Comparison of ENCODE assay signal across 1 cellular context in the genomic region with DNA sequence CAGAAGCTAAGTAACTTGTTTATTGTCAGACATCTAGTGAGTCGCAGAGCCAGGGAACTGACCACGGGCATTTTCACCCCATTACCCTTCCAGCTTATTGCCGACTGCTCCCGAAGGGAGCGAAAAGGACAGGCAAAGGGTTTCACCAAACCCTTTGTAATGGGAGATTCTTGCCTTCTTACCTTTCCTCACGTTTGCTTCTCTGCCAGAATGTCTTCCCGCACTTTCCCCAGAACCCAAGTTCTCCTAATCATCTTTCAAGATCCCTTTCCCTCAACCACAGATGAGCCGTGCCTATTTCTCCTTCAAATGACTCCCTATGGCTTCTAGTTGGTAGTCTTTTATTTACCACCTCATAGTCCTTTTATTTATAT.
TF ChIP-seq lines count a peak whose summit lies in the region.

No MANE protein-coding gene starts in this region.

TF ChIP-seq in GM12878, 131 proteins besides CTCF, POLR2A, EP300 and RAD21:
- TF ChIP-seq NR2C2 (IDR thresholded peaks at IDR 0.05; ENCODE audit: borderline replicate concordance, control insufficient read depth, insufficient read length, low read depth) (no peak), CHD1 (IDR thresholded peaks at IDR 0.05; ENCODE audit: low read depth, low read length) (no peak), FOXK2 (IDR thresholded peaks at IDR 0.05) (no peak), NBN (IDR thresholded peaks at IDR 0.05) (no peak), MEF2B (IDR thresholded peaks at IDR 0.05; ENCODE audit: partially characterized antibody, poor library complexity, severe bottlenecking) (no peak), SP1 (IDR thresholded peaks at IDR 0.05; ENCODE audit: low read depth, low read length) (no peak), POU2F2 (IDR thresholded peaks at IDR 0.05; ENCODE audit: borderline replicate concordance, low read depth, low read length) (no peak), EED (IDR thresholded peaks at IDR 0.05; ENCODE audit: low read depth) (no peak), RELA (IDR thresholded peaks at IDR 0.05; ENCODE audit: borderline replicate concordance, partially characterized antibody) (no peak), HDAC6 (IDR thresholded peaks at IDR 0.05; ENCODE audit: unreplicated experiment) (no peak)
- TF ChIP-seq, protein P1, sequence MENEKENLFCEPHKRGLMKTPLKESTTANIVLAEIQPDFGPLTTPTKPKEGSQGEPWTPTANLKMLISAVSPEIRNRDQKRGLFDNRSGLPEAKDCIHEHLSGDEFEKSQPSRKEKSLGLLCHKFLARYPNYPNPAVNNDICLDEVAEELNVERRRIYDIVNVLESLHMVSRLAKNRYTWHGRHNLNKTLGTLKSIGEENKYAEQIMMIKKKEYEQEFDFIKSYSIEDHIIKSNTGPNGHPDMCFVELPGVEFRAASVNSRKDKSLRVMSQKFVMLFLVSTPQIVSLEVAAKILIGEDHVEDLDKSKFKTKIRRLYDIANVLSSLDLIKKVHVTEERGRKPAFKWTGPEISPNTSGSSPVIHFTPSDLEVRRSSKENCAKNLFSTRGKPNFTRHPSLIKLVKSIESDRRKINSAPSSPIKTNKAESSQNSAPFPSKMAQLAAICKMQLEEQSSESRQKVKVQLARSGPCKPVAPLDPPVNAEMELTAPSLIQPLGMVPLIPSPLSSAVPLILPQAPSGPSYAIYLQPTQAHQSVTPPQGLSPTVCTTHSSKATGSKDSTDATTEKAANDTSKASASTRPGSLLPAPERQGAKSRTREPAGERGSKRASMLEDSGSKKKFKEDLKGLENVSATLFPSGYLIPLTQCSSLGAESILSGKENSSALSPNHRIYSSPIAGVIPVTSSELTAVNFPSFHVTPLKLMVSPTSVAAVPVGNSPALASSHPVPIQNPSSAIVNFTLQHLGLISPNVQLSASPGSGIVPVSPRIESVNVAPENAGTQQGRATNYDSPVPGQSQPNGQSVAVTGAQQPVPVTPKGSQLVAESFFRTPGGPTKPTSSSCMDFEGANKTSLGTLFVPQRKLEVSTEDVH (IDR thresholded peaks at IDR 0.05; ENCODE audit: low read depth, partially characterized antibody) = no peak
- TF ChIP-seq, protein P2, sequence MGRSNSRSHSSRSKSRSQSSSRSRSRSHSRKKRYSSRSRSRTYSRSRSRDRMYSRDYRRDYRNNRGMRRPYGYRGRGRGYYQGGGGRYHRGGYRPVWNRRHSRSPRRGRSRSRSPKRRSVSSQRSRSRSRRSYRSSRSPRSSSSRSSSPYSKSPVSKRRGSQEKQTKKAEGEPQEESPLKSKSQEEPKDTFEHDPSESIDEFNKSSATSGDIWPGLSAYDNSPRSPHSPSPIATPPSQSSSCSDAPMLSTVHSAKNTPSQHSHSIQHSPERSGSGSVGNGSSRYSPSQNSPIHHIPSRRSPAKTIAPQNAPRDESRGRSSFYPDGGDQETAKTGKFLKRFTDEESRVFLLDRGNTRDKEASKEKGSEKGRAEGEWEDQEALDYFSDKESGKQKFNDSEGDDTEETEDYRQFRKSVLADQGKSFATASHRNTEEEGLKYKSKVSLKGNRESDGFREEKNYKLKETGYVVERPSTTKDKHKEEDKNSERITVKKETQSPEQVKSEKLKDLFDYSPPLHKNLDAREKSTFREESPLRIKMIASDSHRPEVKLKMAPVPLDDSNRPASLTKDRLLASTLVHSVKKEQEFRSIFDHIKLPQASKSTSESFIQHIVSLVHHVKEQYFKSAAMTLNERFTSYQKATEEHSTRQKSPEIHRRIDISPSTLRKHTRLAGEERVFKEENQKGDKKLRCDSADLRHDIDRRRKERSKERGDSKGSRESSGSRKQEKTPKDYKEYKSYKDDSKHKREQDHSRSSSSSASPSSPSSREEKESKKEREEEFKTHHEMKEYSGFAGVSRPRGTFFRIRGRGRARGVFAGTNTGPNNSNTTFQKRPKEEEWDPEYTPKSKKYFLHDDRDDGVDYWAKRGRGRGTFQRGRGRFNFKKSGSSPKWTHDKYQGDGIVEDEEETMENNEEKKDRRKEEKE (IDR thresholded peaks at IDR 0.05) = no peak
